Comparison of ENCODE assay signal across 16 cellular contexts in genomic region chr22:47000888-47001287, GRCh38.
DNase-seq lines count a peak whose midpoint lies in the region; ATAC-seq and TF ChIP-seq lines count a peak whose summit lies in the region.
"Had no signal": no experiment of that assay in that cellular context is flagged by ENCODE, and none has a peak within 500 bp of the region (broad histone marks: within the 10 kb centered on the region; RNA-seq: fewer than 3 reads in every experiment).

No MANE protein-coding gene starts in this region.

- peaks cover 18% of the 10 kb centered on the region for H3K4me1 Mint-ChIP-seq in activated CD4-positive, alpha-beta memory T cell treated with anti-CD3 and anti-CD28 coated beads for 36 hours (ENCODE audit: low read depth)

- H3K36me3 Mint-ChIP-seq in activated CD4-positive, alpha-beta memory T cell treated with anti-CD3 and anti-CD28 coated beads for 36 hours: peaks cover 8% of the 10 kb centered on the region
- H3K36me3 Mint-ChIP-seq: activated naive CD8-positive, alpha-beta T cell treated with anti-CD3 and anti-CD28 coated beads, Interleukin-2, amount 10 ng/mL, durations not matched to agents 7 days and 5 days; IgD-negative memory B cell had no signal

- CTCF ChIA-PET in activated CD4-positive, alpha-beta memory T cell treated with anti-CD3 and anti-CD28 coated beads for 36 hours (lab: Charles Lee): interaction anchor here (0.8 kb wide), 1 partner anchor 86 kb away, joined by 4 read pairs; no protein-coding TSS in a partner anchor

- no peaks in the 10 kb centered on the region for H3K9me3 Mint-ChIP-seq in activated CD4-positive, alpha-beta memory T cell treated with anti-CD3 and anti-CD28 coated beads for 36 hours
- H3K9me3 Mint-ChIP-seq: activated naive CD8-positive, alpha-beta T cell treated with anti-CD3 and anti-CD28 coated beads, Interleukin-2, amount 10 ng/mL, durations not matched to agents 7 days and 5 days; IgD-negative memory B cell had no signal

- POLR2A ChIA-PET in activated CD4-positive, alpha-beta memory T cell treated with anti-CD3 and anti-CD28 coated beads for 36 hours (lab: Charles Lee): no interaction called here

- ATAC-seq in HG02763 (IDR thresholded peaks at IDR 0.05; ENCODE audit: unreplicated experiment) (peak; percentile 36), HG02623 (IDR thresholded peaks at IDR 0.05; ENCODE audit: unreplicated experiment) (no peak), left colon (no peak)
- ATAC-seq: upper lobe of right lung had no signal

- peak overlapping the region; percentile 10 for H3K4me3 ChIP-seq in GM12865 (ENCODE audit: low read depth, low read length)
- H3K4me3 ChIP-seq: hepatocyte, upper lobe of right lung had no signal

- peak overlapping the region; percentile 29 for H3K27ac Mint-ChIP-seq in activated CD4-positive, alpha-beta memory T cell treated with anti-CD3 and anti-CD28 coated beads for 36 hours
- H3K27ac Mint-ChIP-seq: activated naive CD8-positive, alpha-beta T cell treated with anti-CD3 and anti-CD28 coated beads, Interleukin-2, amount 10 ng/mL, durations not matched to agents 7 days and 5 days had no signal

- no peak overlapping the region for H3K4me3 Mint-ChIP-seq in activated CD4-positive, alpha-beta memory T cell treated with anti-CD3 and anti-CD28 coated beads for 36 hours
- H3K4me3 Mint-ChIP-seq: activated naive CD8-positive, alpha-beta T cell treated with anti-CD3 and anti-CD28 coated beads, Interleukin-2, amount 10 ng/mL, durations not matched to agents 7 days and 5 days had no signal

- TF ChIP-seq CTCF in GM12865 (IDR thresholded peaks at IDR 0.05; ENCODE audit: insufficient read depth, low read depth, low read length, missing control alignments): no peak

- peak; percentile 30 for DNase-seq in AG20443 (ENCODE audit: low spot score)
- DNase-seq in GM12865 (ENCODE audit: low read depth): no peak
- no peak for DNase-seq in activated CD4-positive, alpha-beta memory T cell treated with anti-CD3 and anti-CD28 coated beads for 36 hours
- no peak for DNase-seq in stimulated activated CD4-positive, alpha-beta T cell treated with anti-CD3 and anti-CD28 coated beads, Interleukin-4, amount 100 ng/mL, for 24 hours
- DNase-seq in H4 (ENCODE audit: low spot score): no peak
- no peak for DNase-seq in left colon
- DNase-seq: activated naive CD8-positive, alpha-beta T cell treated with anti-CD3 and anti-CD28 coated beads, Interleukin-2, amount 10 ng/mL, durations not matched to agents 7 days and 5 days; BE2C; effector CD8-positive, alpha-beta T cell; NCI-H446; stimulated activated naive CD4-positive, alpha-beta T cell; upper lobe of right lung had no signal

- intact Hi-C loops in activated CD4-positive, alpha-beta memory T cell treated with anti-CD3 and anti-CD28 coated beads for 36 hours (cut with micrococcal nuclease): loop anchor here (2.0 to 10.0 kb wide), 2 partner anchors 22 to 94 kb away; no protein-coding TSS in a partner anchor
- intact Hi-C loops in left colon (cut with DNase I, micrococcal nuclease): no loop called here

- H3K27me3 Mint-ChIP-seq in activated CD4-positive, alpha-beta memory T cell treated with anti-CD3 and anti-CD28 coated beads for 36 hours: no peaks in the 10 kb centered on the region
- H3K27me3 Mint-ChIP-seq: activated naive CD8-positive, alpha-beta T cell treated with anti-CD3 and anti-CD28 coated beads, Interleukin-2, amount 10 ng/mL, durations not matched to agents 7 days and 5 days; IgD-negative memory B cell had no signal
